ENCODE assay signal across 8 cellular contexts in genomic region chr17:3695723-3696411, GRCh38. TPM values are rescaled to one million over a fixed set of nuclear protein-coding genes. Genes with fewer than 3 reads are reported as not detected.
A peak's percentile ranks its signal among the peaks of the same experiment; 100 is the strongest.
DNase-seq lines count a peak whose midpoint lies in the region; ATAC-seq and TF ChIP-seq lines count a peak whose summit lies in the region.

TSS of gene P2RX5 (minus strand) at chr17:3696155. CDS start at chr17:3696005, 150 bp downstream.

- peaks cover 2% of the 10 kb centered on the region for H3K36me3 Mint-ChIP-seq in glutamatergic neuron (ENCODE audit: unreplicated experiment)
- no peaks in the 10 kb centered on the region for H3K36me3 Mint-ChIP-seq in progenitor cell of endocrine pancreas (ENCODE audit: insufficient read depth)

- H3K27ac Mint-ChIP-seq in glutamatergic neuron (ENCODE audit: unreplicated experiment) (no peak within 1 kb of the TSS), progenitor cell of endocrine pancreas (no peak within 1 kb of the TSS)

- TF ChIP-seq CTCF in GM12864 (IDR thresholded peaks at IDR 0.05; ENCODE audit: low read depth, low read length, missing control alignments) (no peak), NB4 (IDR thresholded peaks at IDR 0.05; ENCODE audit: low read depth, low read length) (no peak), glutamatergic neuron (IDR thresholded peaks at IDR 0.05; ENCODE audit: partially characterized antibody, unreplicated experiment) (no peak), progenitor cell of endocrine pancreas (IDR thresholded peaks at IDR 0.05; ENCODE audit: unreplicated experiment) (no peak)

- no peak for TF ChIP-seq POLR2A in NB4 (IDR thresholded peaks at IDR 0.05; ENCODE audit: extremely low read depth, insufficient read length)

- peak within 1 kb of the TSS; percentile 78 for H3K4me3 Mint-ChIP-seq in glutamatergic neuron (ENCODE audit: unreplicated experiment)
- H3K4me3 Mint-ChIP-seq in progenitor cell of endocrine pancreas (ENCODE audit: low read depth): peak within 1 kb of the TSS; percentile 64

- no peak for ATAC-seq in GM21825 (IDR thresholded peaks at IDR 0.05; ENCODE audit: unreplicated experiment)

- peaks cover 6% of the 10 kb centered on the region for H3K4me1 Mint-ChIP-seq in glutamatergic neuron (ENCODE audit: low read depth, unreplicated experiment)
- peaks cover 1% of the 10 kb centered on the region for H3K4me1 Mint-ChIP-seq in progenitor cell of endocrine pancreas (ENCODE audit: low read depth)

- DNase-seq in GM12864 (ENCODE audit: low read depth) (peak; percentile 59), NB4 (ENCODE audit: low read depth) (peak; percentile 82), activated T-helper 1 cell treated with Interleukin-2 at 50 U/mL for 16 hours (ENCODE audit: low read depth) (peak; percentile 21), glutamatergic neuron (peak; percentile 40), progenitor cell of endocrine pancreas (ENCODE audit: low spot score, unreplicated experiment) (peak; percentile 37), NCI-H187 (lab: John Stamatoyannopoulos, UW) (no peak), NCI-H446 (lab: John Stamatoyannopoulos, UW) (no peak)

- H3K4me3 ChIP-seq in GM12864 (ENCODE audit: low read depth, low read length): peak within 1 kb of the TSS; percentile 77
- H3K4me3 ChIP-seq in NB4 (ENCODE audit: low read depth, low read length): peak within 1 kb of the TSS; percentile 44

- H3K27me3 Mint-ChIP-seq in glutamatergic neuron (ENCODE audit: unreplicated experiment): peaks cover 4% of the 10 kb centered on the region
- peaks cover 53% of the 10 kb centered on the region for H3K27me3 Mint-ChIP-seq in progenitor cell of endocrine pancreas

- H3K9me3 Mint-ChIP-seq in glutamatergic neuron (ENCODE audit: unreplicated experiment): peaks cover 4% of the 10 kb centered on the region
- H3K9me3 Mint-ChIP-seq in progenitor cell of endocrine pancreas (ENCODE audit: low read depth): no peaks in the 10 kb centered on the region

RNA-seq across cellular contexts. Expression of gene P2RX5, which starts in this region (rescaled TPM):
- total RNA-seq in glutamatergic neuron (ENCODE audit: unreplicated experiment) (6.6 TPM), progenitor cell of endocrine pancreas (0.89 and 0.95 TPM in 2 replicates)

Comparison
In these comparisons a context has a peak if more than half of its experiments do, and no peak if none do; other contexts are left out.
1. Peak in DNase-seq in progenitor cell of endocrine pancreas; RNA of the gene not detected or under 1 TPM.
2. DNase-seq: peak in GM12864 (single experiment), NB4 (single experiment), activated T-helper 1 cell treated with Interleukin-2 at 50 U/mL for 16 hours (single experiment) and glutamatergic neuron (single experiment); none in NCI-H187 (0 of 2) and NCI-H446 (0 of 2).